In genomic region chr6:125598422-125598821, GRCh38 we compare ENCODE assay signal across 10 cellular contexts.
DNase-seq lines count a peak whose midpoint lies in the region; ATAC-seq and TF ChIP-seq lines count a peak whose summit lies in the region.
"Had no signal": no experiment of that assay in that cellular context is flagged by ENCODE, and none has a peak within 500 bp of the region (broad histone marks: within the 10 kb centered on the region; RNA-seq: fewer than 3 reads in every experiment).

No MANE protein-coding gene starts in this region.

- no peak for TF ChIP-seq POLR2A in lower leg skin (IDR thresholded peaks at IDR 0.05)
- no peak for TF ChIP-seq POLR2A in GM18505 (IDR thresholded peaks at IDR 0.05; ENCODE audit: borderline replicate concordance, extremely low read depth, insufficient read depth, insufficient read length)

- intact Hi-C loops in ascending aorta (cut with DNase I) = loop anchor here (5.0 kb wide), 1 partner anchor 149 kb away; the partner anchor contains the start of gene HEY2
- intact Hi-C loops in lower leg skin (cut with DNase I; ENCODE audit: low total_unique reads) = no loop called here
- intact Hi-C loops in posterior cingulate gyrus (cut with DNase I) = no loop called here

- no peaks in the 10 kb centered on the region for H3K36me3 ChIP-seq in ascending aorta

- peak; percentile 42 for DNase-seq in COLO668 (lab: John Stamatoyannopoulos, UW; ENCODE audit: unreplicated experiment)
- DNase-seq in NCI-H1092 treated with DMSO at 0.1 percent for 48 hours (lab: John Stamatoyannopoulos, UW) = peak; percentile 23
- peak; percentile 60 to 91 for DNase-seq in ascending aorta (ENCODE audit: low spot score in 2 of 2)
- DNase-seq in lower leg skin (ENCODE audit: low spot score in 2 of 2) = peak; percentile 51 to 87
- DNase-seq in posterior cingulate gyrus = no peak
- no peak for DNase-seq in activated effector memory CD4-positive, alpha-beta T cell treated with Interleukin-2 at 50 U/mL for 16 hours
- DNase-seq: activated T-cell treated with anti-CD3 and anti-CD28 coated beads, Interleukin-2, amount 50 U/mL, for 24 hours; stimulated activated naive CD8-positive, alpha-beta T cell treated with anti-CD3 and anti-CD28 coated beads, Interleukin-15, Interleukin-2, amounts not matched to agents 100 U/mL and 50 U/mL, for 24 hours had no signal

- H3K4me3 ChIP-seq in ascending aorta (no peak overlapping the region), lower leg skin (ENCODE audit: low read depth, poor library complexity, severe bottlenecking) (no peak overlapping the region)

- H3K27ac ChIP-seq in ascending aorta = peak overlapping the region; percentile 64 to 66

- peaks cover 0 to 4% of the 10 kb centered on the region in 2 donors for H3K4me1 ChIP-seq in ascending aorta

- no peaks in the 10 kb centered on the region for H3K27me3 ChIP-seq in ascending aorta

- ATAC-seq in GM19467 (IDR thresholded peaks at IDR 0.05; ENCODE audit: unreplicated experiment) = no peak
- no peak for ATAC-seq in GM18505 (IDR thresholded peaks at IDR 0.05; ENCODE audit: unreplicated experiment)
- ATAC-seq: stimulated activated naive CD8-positive, alpha-beta T cell treated with anti-CD3 and anti-CD28 coated beads, Interleukin-15, Interleukin-2, amounts not matched to agents 100 U/mL and 50 U/mL, for 24 hours had no signal

- H3K9me3 ChIP-seq in ascending aorta = peaks cover 0 to 7% of the 10 kb centered on the region in 2 donors

- 56 to 61% methylated on average over 5 of the region's 5 CpGs for WGBS in lower leg skin, 2 donors

- TF ChIP-seq CTCF in ascending aorta (IDR thresholded peaks at IDR 0.05) (no peak), lower leg skin (IDR thresholded peaks at IDR 0.05) (no peak)

Comparison
In these comparisons a context has a peak if more than half of its experiments do, and no peak if none do; other contexts are left out.
1. DNase-seq: peak in COLO668 (single experiment), NCI-H1092 treated with DMSO at 0.1 percent for 48 hours (single experiment), ascending aorta (2 of 2) and lower leg skin (2 of 2); none in posterior cingulate gyrus (0 of 10) and activated effector memory CD4-positive, alpha-beta T cell treated with Interleukin-2 at 50 U/mL for 16 hours (single experiment).